In genomic region chr18:9779630-9780029, GRCh38 we compare ENCODE assay signal across 18 cellular contexts.
DNase-seq lines count a peak whose midpoint lies in the region; ATAC-seq, FAIRE-seq and TF ChIP-seq lines count a peak whose summit lies in the region.
"Had no signal": no experiment of that assay in that cellular context is flagged by ENCODE, and none has a peak within 500 bp of the region (broad histone marks: within the 10 kb centered on the region; RNA-seq: fewer than 3 reads in every experiment).

No MANE protein-coding gene starts in this region.

- H3K4me1 ChIP-seq in Panc1 (ENCODE audit: control insufficient read depth, insufficient read depth, low read length) (peaks cover 32% of the 10 kb centered on the region), esophagus muscularis mucosa (peaks cover 0 to 17% (median 13%) of the 10 kb centered on the region in 4 donors), small intestine (ENCODE audit: control insufficient read depth in 2 of 2, insufficient read depth in 1 of 2, low read depth in 1 of 2, low read length in 1 of 2) (peaks cover 0 to 2% of the 10 kb centered on the region in 2 donors)

- H3K27ac ChIP-seq in Panc1 (ENCODE audit: low read length) (peak overlapping the region; percentile 15; the same call in 1 of the 2 replicates), esophagus muscularis mucosa (replicated peaks in 1 of 4) (no peak overlapping the region), small intestine (ENCODE audit: low read depth in 1 of 2, low read length in 1 of 2) (no peak overlapping the region), WERI-Rb-1 (no peak overlapping the region)
- H3K27ac ChIP-seq: BLaER1 treated with 17β-estradiol and CSF1 and Interleukin-3, amounts not matched to agents 10 nM and 100 nM had no signal

- H3K36me3 ChIP-seq in Panc1 (ENCODE audit: control insufficient read depth, insufficient read depth, low read length) = no peaks in the 10 kb centered on the region
- H3K36me3 ChIP-seq in esophagus muscularis mucosa = peaks cover 0 to 10% (median 0%) of the 10 kb centered on the region in 4 donors
- no peaks in the 10 kb centered on the region for H3K36me3 ChIP-seq in small intestine (ENCODE audit: control insufficient read depth in 2 of 2, insufficient read depth in 2 of 2, low read length in 2 of 2)
- no peaks in the 10 kb centered on the region for H3K36me3 ChIP-seq in WERI-Rb-1

- POLR2A ChIA-PET in Panc1 (lab: Charles Lee) = no interaction called here

- H3K27me3 ChIP-seq in Panc1 (ENCODE audit: control insufficient read depth, insufficient read depth, low read length) (no peaks in the 10 kb centered on the region), esophagus muscularis mucosa (no peaks in the 10 kb centered on the region), small intestine (ENCODE audit: control insufficient read depth in 2 of 2, insufficient read depth in 2 of 2, low read length in 2 of 2) (no peaks in the 10 kb centered on the region), WERI-Rb-1 (ENCODE audit: insufficient read depth, low read depth, severe bottlenecking) (no peaks in the 10 kb centered on the region)
- H3K27me3 ChIP-seq: BLaER1 treated with 17β-estradiol and CSF1 and Interleukin-3, amounts not matched to agents 10 nM and 100 nM had no signal

- intact Hi-C loops in Panc1 (cut with micrococcal nuclease; ENCODE audit: unreplicated experiment) = loop anchor here (10.0 kb wide), 1 partner anchor 65 kb away; no protein-coding TSS in a partner anchor
- intact Hi-C loops in esophagus muscularis mucosa (cut with DNase I) = no loop called here

- no peak for TF ChIP-seq CTCF in Panc1 (IDR thresholded peaks at IDR 0.05)
- TF ChIP-seq CTCF in esophagus muscularis mucosa (IDR thresholded peaks at IDR 0.05) = no peak
- TF ChIP-seq CTCF in WERI-Rb-1 (IDR thresholded peaks at IDR 0.05; ENCODE audit: low read depth, low read length) = no peak

- no TSS peak for BruUV-seq in Panc1 (replicated peaks; lab: Mats Ljungman, UMichigan)

- H3K4me3 ChIP-seq in Panc1 (ENCODE audit: low read depth in 2 of 2, low read length in 2 of 2) = no peak overlapping the region
- H3K4me3 ChIP-seq in esophagus muscularis mucosa = no peak overlapping the region
- no peak overlapping the region for H3K4me3 ChIP-seq in small intestine (ENCODE audit: low read depth in 1 of 2, low read length in 2 of 2)
- H3K4me3 ChIP-seq in WERI-Rb-1 (ENCODE audit: low read depth, low read length) = no peak overlapping the region
- H3K4me3 ChIP-seq: BLaER1 treated with 17β-estradiol and CSF1 and Interleukin-3, amounts not matched to agents 10 nM and 100 nM; GM23338 had no signal

- FAIRE-seq in small intestine (lab: Jason Lieb, UNC) = no peak

- WGBS in esophagus muscularis mucosa = 88% methylated on average over 4 of the region's 4 CpGs
- WGBS in small intestine, 3 donors = 16 to 61% (median 41%) methylated on average over 4 of the region's 4 CpGs

- ATAC-seq in Panc1 (no peak), HG02973 (IDR thresholded peaks at IDR 0.05; ENCODE audit: unreplicated experiment) (no peak), HG03025 (IDR thresholded peaks at IDR 0.05; ENCODE audit: low FRiP score, unreplicated experiment) (no peak), GM18873 (IDR thresholded peaks at IDR 0.05; ENCODE audit: low FRiP score, unreplicated experiment) (no peak)
- ATAC-seq: effector memory CD8-positive, alpha-beta T cell; GM23338; right cardiac atrium had no signal

- no peak for TF ChIP-seq EP300 in esophagus muscularis mucosa (IDR thresholded peaks at IDR 0.05)

- in situ Hi-C loops in Panc1 (cut with HindIII; ENCODE audit: low pct_unique_long_range_greater_than_20kb, low sequenced_read_pairs) = no loop called here

- peak; percentile 51 for DNase-seq in HT-29 (ENCODE audit: low spot score)
- no peak for DNase-seq in Panc1 (ENCODE audit: low read depth, low spot score)
- peak; percentile 45 for DNase-seq in esophagus muscularis mucosa (ENCODE audit: extremely low spot score)
- peak; percentile 95 for DNase-seq in small intestine
- no peak for DNase-seq in WERI-Rb-1
- DNase-seq: activated CD4-positive, alpha-beta T cell treated with anti-CD3 and anti-CD28 coated beads, Interleukin-2, amount 50 U/mL, for 48 hours; effector memory CD8-positive, alpha-beta T cell; head of caudate nucleus; naive B cell; NCI-H1105; NCI-H446; right cardiac atrium; stimulated activated naive CD4-positive, alpha-beta T cell treated with Interleukin-2 at 50 U/mL for 16 hours had no signal

- H3K9me3 ChIP-seq in Panc1 (ENCODE audit: control insufficient read depth, insufficient read depth, low read depth, low read length) (no peaks in the 10 kb centered on the region), esophagus muscularis mucosa (no peaks in the 10 kb centered on the region), small intestine (ENCODE audit: control insufficient read depth, low read depth) (no peaks in the 10 kb centered on the region), WERI-Rb-1 (ENCODE audit: severe bottlenecking) (no peaks in the 10 kb centered on the region)
- H3K9me3 ChIP-seq: BLaER1 treated with 17β-estradiol and CSF1 and Interleukin-3, amounts not matched to agents 10 nM and 100 nM had no signal

- CTCF ChIA-PET in Panc1 (lab: Charles Lee) = no interaction called here

- no peak for TF ChIP-seq POLR2A in esophagus muscularis mucosa (IDR thresholded peaks at IDR 0.05; ENCODE audit: low read depth)

Comparison
In these comparisons a context has a peak if more than half of its experiments do, and no peak if none do; other contexts are left out.
1. DNase-seq: peak in HT-29 (single experiment), esophagus muscularis mucosa (single experiment) and small intestine (single experiment); none in Panc1 (single experiment) and WERI-Rb-1 (single experiment).